1 cellular context compared by ENCODE assay signal in the genomic region with DNA sequence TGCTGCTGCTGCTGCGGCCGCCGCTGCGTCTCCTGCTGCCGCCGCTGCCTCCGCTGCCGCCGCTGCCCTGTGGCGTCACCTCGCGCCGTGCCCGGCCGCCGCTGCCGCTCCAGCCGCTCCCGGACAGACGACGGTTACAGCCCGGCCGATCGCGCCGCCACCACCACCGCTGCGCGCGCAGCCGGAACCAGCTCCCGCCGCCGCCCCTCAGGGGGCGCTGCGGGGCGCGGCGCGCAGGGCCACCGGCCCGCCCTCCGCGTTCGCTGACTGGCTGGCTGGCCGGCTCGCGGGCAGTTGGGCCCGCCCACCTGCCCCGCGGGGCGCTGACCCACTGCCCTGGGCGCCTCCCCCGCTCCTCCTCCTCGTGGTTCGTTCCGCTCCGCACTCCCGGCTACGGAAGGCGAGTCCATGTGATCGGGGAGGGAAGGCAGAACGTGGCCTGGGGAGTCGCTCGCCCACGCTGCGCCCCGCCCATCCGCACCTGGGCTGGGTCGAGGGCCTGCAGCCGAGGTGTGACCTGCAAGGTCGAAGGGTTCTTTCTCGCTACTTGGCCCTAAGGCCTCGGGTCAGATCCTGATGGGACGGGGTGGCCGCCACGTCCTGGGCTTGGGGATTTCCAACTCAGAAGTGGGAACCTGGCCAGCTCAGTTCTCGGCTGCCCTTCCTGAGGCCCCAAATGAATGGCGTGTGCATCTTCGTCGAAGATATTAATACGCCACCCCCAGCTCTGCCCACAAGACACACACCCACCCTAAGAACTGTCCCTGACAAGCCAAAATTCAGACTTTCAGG.
TF ChIP-seq lines count a peak whose summit lies in the region.

A gene (minus strand): TSS at position 185 of the 792 bp plus-strand sequence. CDS start 19,303 bp downstream, outside the sequence.

TF ChIP-seq in GM23338, 12 proteins besides CTCF, POLR2A, EP300 and RAD21 (continued from another document):
- TF ChIP-seq, protein P1, sequence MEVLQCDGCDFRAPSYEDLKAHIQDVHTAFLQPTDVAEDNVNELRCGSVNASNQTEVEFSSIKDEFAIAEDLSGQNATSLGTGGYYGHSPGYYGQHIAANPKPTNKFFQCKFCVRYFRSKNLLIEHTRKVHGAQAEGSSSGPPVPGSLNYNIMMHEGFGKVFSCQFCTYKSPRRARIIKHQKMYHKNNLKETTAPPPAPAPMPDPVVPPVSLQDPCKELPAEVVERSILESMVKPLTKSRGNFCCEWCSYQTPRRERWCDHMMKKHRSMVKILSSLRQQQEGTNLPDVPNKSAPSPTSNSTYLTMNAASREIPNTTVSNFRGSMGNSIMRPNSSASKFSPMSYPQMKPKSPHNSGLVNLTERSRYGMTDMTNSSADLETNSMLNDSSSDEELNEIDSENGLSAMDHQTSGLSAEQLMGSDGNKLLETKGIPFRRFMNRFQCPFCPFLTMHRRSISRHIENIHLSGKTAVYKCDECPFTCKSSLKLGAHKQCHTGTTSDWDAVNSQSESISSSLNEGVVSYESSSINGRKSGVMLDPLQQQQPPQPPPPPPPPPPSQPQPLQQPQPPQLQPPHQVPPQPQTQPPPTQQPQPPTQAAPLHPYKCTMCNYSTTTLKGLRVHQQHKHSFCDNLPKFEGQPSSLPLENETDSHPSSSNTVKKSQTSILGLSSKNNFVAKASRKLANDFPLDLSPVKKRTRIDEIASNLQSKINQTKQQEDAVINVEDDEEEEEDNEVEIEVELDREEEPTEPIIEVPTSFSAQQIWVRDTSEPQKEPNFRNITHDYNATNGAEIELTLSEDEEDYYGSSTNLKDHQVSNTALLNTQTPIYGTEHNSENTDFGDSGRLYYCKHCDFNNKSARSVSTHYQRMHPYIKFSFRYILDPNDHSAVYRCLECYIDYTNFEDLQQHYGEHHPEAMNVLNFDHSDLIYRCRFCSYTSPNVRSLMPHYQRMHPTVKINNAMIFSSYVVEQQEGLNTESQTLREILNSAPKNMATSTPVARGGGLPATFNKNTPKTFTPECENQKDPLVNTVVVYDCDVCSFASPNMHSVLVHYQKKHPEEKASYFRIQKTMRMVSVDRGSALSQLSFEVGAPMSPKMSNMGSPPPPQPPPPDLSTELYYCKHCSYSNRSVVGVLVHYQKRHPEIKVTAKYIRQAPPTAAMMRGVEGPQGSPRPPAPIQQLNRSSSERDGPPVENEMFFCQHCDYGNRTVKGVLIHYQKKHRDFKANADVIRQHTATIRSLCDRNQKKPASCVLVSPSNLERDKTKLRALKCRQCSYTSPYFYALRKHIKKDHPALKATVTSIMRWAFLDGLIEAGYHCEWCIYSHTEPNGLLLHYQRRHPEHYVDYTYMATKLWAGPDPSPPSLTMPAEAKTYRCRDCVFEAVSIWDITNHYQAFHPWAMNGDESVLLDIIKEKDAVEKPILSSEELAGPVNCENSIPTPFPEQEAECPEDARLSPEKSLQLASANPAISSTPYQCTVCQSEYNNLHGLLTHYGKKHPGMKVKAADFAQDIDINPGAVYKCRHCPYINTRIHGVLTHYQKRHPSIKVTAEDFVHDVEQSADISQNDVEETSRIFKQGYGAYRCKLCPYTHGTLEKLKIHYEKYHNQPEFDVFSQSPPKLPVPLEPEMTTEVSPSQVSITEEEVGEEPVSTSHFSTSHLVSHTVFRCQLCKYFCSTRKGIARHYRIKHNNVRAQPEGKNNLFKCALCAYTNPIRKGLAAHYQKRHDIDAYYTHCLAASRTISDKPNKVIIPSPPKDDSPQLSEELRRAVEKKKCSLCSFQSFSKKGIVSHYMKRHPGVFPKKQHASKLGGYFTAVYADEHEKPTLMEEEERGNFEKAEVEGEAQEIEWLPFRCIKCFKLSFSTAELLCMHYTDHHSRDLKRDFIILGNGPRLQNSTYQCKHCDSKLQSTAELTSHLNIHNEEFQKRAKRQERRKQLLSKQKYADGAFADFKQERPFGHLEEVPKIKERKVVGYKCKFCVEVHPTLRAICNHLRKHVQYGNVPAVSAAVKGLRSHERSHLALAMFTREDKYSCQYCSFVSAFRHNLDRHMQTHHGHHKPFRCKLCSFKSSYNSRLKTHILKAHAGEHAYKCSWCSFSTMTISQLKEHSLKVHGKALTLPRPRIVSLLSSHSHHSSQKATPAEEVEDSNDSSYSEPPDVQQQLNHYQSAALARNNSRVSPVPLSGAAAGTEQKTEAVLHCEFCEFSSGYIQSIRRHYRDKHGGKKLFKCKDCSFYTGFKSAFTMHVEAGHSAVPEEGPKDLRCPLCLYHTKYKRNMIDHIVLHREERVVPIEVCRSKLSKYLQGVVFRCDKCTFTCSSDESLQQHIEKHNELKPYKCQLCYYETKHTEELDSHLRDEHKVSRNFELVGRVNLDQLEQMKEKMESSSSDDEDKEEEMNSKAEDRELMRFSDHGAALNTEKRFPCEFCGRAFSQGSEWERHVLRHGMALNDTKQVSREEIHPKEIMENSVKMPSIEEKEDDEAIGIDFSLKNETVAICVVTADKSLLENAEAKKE (CRISPR knock-in tag; IDR thresholded peaks at IDR 0.05) = no peak
- TF ChIP-seq POLR2AphosphoS5 (IDR thresholded peaks at IDR 0.05; ENCODE audit: low read depth) (peak; percentile 69), STAT1 (IDR thresholded peaks at IDR 0.05; ENCODE audit: unreplicated experiment) (no peak), JUNB (IDR thresholded peaks at IDR 0.05; ENCODE audit: unreplicated experiment) (no peak), EZH2 (IDR thresholded peaks at IDR 0.05; ENCODE audit: low read depth, unreplicated experiment) (no peak)
- TF ChIP-seq, protein P2, sequence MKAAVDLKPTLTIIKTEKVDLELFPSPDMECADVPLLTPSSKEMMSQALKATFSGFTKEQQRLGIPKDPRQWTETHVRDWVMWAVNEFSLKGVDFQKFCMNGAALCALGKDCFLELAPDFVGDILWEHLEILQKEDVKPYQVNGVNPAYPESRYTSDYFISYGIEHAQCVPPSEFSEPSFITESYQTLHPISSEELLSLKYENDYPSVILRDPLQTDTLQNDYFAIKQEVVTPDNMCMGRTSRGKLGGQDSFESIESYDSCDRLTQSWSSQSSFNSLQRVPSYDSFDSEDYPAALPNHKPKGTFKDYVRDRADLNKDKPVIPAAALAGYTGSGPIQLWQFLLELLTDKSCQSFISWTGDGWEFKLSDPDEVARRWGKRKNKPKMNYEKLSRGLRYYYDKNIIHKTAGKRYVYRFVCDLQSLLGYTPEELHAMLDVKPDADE (IDR thresholded peaks at IDR 0.05) = no peak
